ENCODE assay signal across 3 cellular contexts in the genomic region with DNA sequence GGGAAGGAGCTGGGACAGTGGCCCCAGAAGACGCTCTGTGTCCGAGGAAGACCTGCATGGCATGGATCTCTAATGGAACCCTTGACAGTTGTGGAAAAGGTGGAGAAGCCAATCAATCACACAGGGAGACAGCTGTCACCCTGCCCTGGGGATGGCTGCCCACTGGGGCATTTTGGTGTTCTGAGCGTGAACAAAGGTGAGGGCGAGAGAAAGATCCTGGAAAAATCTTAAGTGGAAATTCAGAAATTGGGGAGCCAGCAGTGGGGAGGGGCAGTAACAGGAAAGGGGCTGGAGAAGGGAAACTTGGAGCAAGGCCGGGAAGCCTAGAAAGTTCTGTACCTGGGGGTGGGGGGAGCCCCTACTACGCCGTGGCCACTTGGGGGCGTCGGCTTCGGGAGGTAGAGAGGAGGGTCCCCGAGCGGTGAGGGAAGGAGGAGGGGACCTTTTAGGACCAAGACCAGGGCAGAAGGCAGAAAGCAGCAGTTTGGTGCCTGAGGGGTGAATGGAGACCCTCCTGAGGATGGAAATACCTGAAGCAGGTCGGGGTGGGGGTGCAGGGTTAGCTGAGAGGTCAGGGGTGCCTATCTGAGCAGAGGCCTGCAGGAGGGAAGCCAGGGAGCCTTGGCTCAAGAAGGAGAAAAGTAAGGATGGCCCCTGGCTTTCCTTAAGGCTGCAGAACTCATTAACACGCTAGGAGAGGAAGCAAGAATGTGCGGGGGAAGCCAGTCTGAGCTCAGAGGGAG.
TF ChIP-seq lines count a peak whose summit lies in the region.

No MANE protein-coding gene starts in this region.

TF ChIP-seq in HEK293, 187 proteins besides CTCF, POLR2A, EP300 and RAD21:
- TF ChIP-seq ZNF544 (tag by site-specific recombination; IDR thresholded peaks at IDR 0.05) (no peak), ZNF16 (tag by site-specific recombination; IDR thresholded peaks at IDR 0.05; ENCODE audit: low read depth) (no peak), ZNF514 (tag by site-specific recombination; IDR thresholded peaks at IDR 0.05) (no peak), GLI2 (tag by site-specific recombination; IDR thresholded peaks at IDR 0.05; ENCODE audit: borderline replicate concordance, low read depth) (no peak), SP3 (tag by site-specific recombination; IDR thresholded peaks at IDR 0.05) (no peak), ZNF248 (tag by site-specific recombination; IDR thresholded peaks at IDR 0.05) (no peak), ZFP69B (tag by site-specific recombination; IDR thresholded peaks at IDR 0.05) (no peak)
- TF ChIP-seq, protein P1, sequence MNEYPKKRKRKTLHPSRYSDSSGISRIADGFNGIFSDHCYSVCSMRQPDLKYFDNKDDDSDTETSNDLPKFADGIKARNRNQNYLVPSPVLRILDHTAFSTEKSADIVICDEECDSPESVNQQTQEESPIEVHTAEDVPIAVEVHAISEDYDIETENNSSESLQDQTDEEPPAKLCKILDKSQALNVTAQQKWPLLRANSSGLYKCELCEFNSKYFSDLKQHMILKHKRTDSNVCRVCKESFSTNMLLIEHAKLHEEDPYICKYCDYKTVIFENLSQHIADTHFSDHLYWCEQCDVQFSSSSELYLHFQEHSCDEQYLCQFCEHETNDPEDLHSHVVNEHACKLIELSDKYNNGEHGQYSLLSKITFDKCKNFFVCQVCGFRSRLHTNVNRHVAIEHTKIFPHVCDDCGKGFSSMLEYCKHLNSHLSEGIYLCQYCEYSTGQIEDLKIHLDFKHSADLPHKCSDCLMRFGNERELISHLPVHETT (tag by site-specific recombination; IDR thresholded peaks at IDR 0.05), result no peak
- TF ChIP-seq, protein P2, sequence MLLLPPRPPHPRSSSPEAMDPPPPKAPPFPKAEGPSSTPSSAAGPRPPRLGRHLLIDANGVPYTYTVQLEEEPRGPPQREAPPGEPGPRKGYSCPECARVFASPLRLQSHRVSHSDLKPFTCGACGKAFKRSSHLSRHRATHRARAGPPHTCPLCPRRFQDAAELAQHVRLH (tag by site-specific recombination; IDR thresholded peaks at IDR 0.05), result no peak

TF ChIP-seq in WTC11, 78 proteins besides CTCF, POLR2A, EP300 and RAD21:
- TF ChIP-seq GABPB1 (CRISPR knock-in tag; IDR thresholded peaks at IDR 0.05) (no peak), TEAD1 (CRISPR knock-in tag; IDR thresholded peaks at IDR 0.05) (no peak), ZNF416 (CRISPR knock-in tag; IDR thresholded peaks at IDR 0.05) (no peak), MXD4 (CRISPR knock-in tag; IDR thresholded peaks at IDR 0.05; ENCODE audit: borderline replicate concordance) (no peak), SOX15 (CRISPR knock-in tag; IDR thresholded peaks at IDR 0.05) (no peak)
- TF ChIP-seq, protein P3, sequence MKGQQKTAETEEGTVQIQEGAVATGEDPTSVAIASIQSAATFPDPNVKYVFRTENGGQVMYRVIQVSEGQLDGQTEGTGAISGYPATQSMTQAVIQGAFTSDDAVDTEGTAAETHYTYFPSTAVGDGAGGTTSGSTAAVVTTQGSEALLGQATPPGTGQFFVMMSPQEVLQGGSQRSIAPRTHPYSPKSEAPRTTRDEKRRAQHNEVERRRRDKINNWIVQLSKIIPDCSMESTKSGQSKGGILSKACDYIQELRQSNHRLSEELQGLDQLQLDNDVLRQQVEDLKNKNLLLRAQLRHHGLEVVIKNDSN (CRISPR knock-in tag; IDR thresholded peaks at IDR 0.05), result no peak
- TF ChIP-seq, protein P4, sequence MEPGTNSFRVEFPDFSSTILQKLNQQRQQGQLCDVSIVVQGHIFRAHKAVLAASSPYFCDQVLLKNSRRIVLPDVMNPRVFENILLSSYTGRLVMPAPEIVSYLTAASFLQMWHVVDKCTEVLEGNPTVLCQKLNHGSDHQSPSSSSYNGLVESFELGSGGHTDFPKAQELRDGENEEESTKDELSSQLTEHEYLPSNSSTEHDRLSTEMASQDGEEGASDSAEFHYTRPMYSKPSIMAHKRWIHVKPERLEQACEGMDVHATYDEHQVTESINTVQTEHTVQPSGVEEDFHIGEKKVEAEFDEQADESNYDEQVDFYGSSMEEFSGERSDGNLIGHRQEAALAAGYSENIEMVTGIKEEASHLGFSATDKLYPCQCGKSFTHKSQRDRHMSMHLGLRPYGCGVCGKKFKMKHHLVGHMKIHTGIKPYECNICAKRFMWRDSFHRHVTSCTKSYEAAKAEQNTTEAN (CRISPR knock-in tag; IDR thresholded peaks at IDR 0.05), result no peak
- TF ChIP-seq, protein P5, sequence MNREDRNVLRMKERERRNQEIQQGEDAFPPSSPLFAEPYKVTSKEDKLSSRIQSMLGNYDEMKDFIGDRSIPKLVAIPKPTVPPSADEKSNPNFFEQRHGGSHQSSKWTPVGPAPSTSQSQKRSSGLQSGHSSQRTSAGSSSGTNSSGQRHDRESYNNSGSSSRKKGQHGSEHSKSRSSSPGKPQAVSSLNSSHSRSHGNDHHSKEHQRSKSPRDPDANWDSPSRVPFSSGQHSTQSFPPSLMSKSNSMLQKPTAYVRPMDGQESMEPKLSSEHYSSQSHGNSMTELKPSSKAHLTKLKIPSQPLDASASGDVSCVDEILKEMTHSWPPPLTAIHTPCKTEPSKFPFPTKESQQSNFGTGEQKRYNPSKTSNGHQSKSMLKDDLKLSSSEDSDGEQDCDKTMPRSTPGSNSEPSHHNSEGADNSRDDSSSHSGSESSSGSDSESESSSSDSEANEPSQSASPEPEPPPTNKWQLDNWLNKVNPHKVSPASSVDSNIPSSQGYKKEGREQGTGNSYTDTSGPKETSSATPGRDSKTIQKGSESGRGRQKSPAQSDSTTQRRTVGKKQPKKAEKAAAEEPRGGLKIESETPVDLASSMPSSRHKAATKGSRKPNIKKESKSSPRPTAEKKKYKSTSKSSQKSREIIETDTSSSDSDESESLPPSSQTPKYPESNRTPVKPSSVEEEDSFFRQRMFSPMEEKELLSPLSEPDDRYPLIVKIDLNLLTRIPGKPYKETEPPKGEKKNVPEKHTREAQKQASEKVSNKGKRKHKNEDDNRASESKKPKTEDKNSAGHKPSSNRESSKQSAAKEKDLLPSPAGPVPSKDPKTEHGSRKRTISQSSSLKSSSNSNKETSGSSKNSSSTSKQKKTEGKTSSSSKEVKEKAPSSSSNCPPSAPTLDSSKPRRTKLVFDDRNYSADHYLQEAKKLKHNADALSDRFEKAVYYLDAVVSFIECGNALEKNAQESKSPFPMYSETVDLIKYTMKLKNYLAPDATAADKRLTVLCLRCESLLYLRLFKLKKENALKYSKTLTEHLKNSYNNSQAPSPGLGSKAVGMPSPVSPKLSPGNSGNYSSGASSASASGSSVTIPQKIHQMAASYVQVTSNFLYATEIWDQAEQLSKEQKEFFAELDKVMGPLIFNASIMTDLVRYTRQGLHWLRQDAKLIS (CRISPR knock-in tag; IDR thresholded peaks at IDR 0.05; ENCODE audit: borderline replicate concordance), result no peak

TF ChIP-seq in HepG2, 621 proteins besides CTCF, POLR2A, EP300 and RAD21:
- TF ChIP-seq TOPORS (CRISPR knock-in tag; IDR thresholded peaks at IDR 0.05), result no peak
- no peak for TF ChIP-seq ZNF567 (CRISPR knock-in tag; IDR thresholded peaks at IDR 0.05; ENCODE audit: borderline replicate concordance)
- TF ChIP-seq FLYWCH1 (CRISPR knock-in tag; IDR thresholded peaks at IDR 0.05), result no peak
- no peak for TF ChIP-seq GABPA (IDR thresholded peaks at IDR 0.05; ENCODE audit: low read depth, low read length)
- TF ChIP-seq GABPA (CRISPR knock-in tag; IDR thresholded peaks at IDR 0.05; ENCODE audit: low read depth), result no peak
- TF ChIP-seq FOSL2 (CRISPR knock-in tag; IDR thresholded peaks at IDR 0.05), result no peak
- 0 out of 2 replicates have a peak, but pooled peaks have one; percentile 4 for TF ChIP-seq STAG1 (CRISPR knock-in tag; IDR thresholded peaks at IDR 0.05)
